ENCODE assay signal across 9 cellular contexts in the genomic region with DNA sequence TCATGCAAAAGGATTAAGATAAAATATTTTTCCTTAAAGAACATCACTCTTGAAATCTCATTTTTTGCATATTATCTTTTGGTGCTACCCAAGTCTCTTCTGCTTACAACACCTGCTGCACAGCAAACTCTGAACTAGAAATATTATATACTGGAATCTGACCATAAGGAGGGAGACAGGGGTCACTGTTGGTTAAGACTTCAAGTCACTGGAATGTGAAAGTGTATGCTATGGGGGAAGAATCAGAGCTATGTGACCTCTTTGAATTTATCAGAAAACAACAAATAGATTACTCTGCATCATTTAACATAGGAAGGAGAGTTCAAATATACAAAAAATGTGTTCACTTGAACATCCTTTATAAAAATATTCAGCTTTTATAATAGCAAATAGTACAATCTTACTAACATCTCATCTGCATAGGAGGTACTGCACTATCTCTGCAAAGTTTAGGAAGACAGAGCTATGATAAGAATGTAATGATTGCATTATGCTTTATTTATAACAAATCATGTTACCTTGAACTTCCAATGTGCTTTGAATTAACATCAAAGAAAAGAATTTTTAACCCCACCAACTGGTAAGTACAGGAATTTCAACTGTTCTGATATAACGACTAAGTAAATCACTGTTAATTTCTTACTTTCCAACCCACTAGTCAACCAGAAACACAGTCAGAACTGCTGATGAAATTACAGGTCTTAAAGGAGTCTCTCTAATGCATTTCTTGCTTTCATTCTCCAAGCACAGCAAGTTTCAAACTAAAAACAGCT.
DNase-seq lines count a peak whose midpoint lies in the region; ATAC-seq, FAIRE-seq and TF ChIP-seq lines count a peak whose summit lies in the region.
"Had no signal": no experiment of that assay in that cellular context is flagged by ENCODE, and none has a peak within 500 bp of the region (broad histone marks: within the 10 kb centered on the region; RNA-seq: fewer than 3 reads in every experiment).

No MANE protein-coding gene starts in this region.

- no peak overlapping the region for H4K8ac ChIP-seq in mesenchymal stem cell (ENCODE audit: low read length)

- H3K18ac ChIP-seq in mesenchymal stem cell (ENCODE audit: low read depth in 1 of 2, low read length in 2 of 2), result no peak overlapping the region

- H3K4me1 ChIP-seq in mesenchymal stem cell (ENCODE audit: control insufficient read depth, insufficient read depth, low read depth, low read length), result peaks cover 4% of the 10 kb centered on the region

- no peak for DNase-seq in GM12892 (ENCODE audit: insufficient read length)
- peak; percentile 37 for DNase-seq in fibroblast of peridontal ligament (ENCODE audit: extremely low read depth)
- no peak for DNase-seq in omental fat pad (ENCODE audit: low spot score)
- no peak for DNase-seq in SKM-1 treated with dmso at 0.1 percent for 144 hours (lab: John Stamatoyannopoulos, UW; ENCODE audit: unreplicated experiment)
- DNase-seq in stimulated activated CD4-positive, alpha-beta T cell treated with anti-CD3 and anti-CD28 coated beads, Interleukin-12 subunit alpha, Interleukin-12 subunit beta, amount 100 ng/mL, for 4 hours, result no peak
- no peak for DNase-seq in mesenchymal stem cell
- DNase-seq: amniotic stem cell had no signal

- peaks cover 0 to 5% of the 10 kb centered on the region in 2 experiments for H3K36me3 ChIP-seq in mesenchymal stem cell (ENCODE audit: control insufficient read depth in 1 of 2, insufficient read depth in 2 of 2, low read depth in 1 of 2, low read length in 2 of 2)

- H3K27ac ChIP-seq in mesenchymal stem cell (ENCODE audit: low read length, poor library complexity, severe bottlenecking), result no peak overlapping the region

- H2BK120ac ChIP-seq in mesenchymal stem cell (ENCODE audit: low read depth, low read length), result no peak overlapping the region

- no peak overlapping the region for H4K91ac ChIP-seq in mesenchymal stem cell (ENCODE audit: low read length)

- peak; percentile 83 for FAIRE-seq in GM12892 (lab: Jason Lieb, UNC)

- H3K27me3 ChIP-seq in mesenchymal stem cell (ENCODE audit: control insufficient read depth in 1 of 2, insufficient read depth in 1 of 2, low read length in 2 of 2), result no peaks in the 10 kb centered on the region

- TF ChIP-seq POLR2A in GM12892 (IDR thresholded peaks at IDR 0.05; ENCODE audit: low read depth, low read length), result no peak

- H2AK5ac ChIP-seq in mesenchymal stem cell (ENCODE audit: low read length, severe bottlenecking), result no peak overlapping the region

- no peak overlapping the region for H2BK15ac ChIP-seq in mesenchymal stem cell (ENCODE audit: low read depth, poor library complexity, severe bottlenecking)

- H2BK12ac ChIP-seq in mesenchymal stem cell (ENCODE audit: low read length in 2 of 2), result no peak overlapping the region

- ATAC-seq in GM21447 (IDR thresholded peaks at IDR 0.05; ENCODE audit: unreplicated experiment) (peak; percentile 52), HG03378 (IDR thresholded peaks at IDR 0.05; ENCODE audit: unreplicated experiment) (peak; percentile 76), omental fat pad (ENCODE audit: low FRiP score) (no peak)

- 78% methylated on average over 1 of the region's 1 CpG for WGBS in mesenchymal stem cell

- peaks cover 23% of the 10 kb centered on the region for H3K79me1 ChIP-seq in mesenchymal stem cell (replicated peaks; ENCODE audit: low read length, poor library complexity, severe bottlenecking)

- no peak for TF ChIP-seq CTCF in omental fat pad (IDR thresholded peaks at IDR 0.05)

- no peaks in the 10 kb centered on the region for H3K9me3 ChIP-seq in mesenchymal stem cell (ENCODE audit: control insufficient read depth, low read length)

- H3K9ac ChIP-seq in mesenchymal stem cell (ENCODE audit: low read length), result no peak overlapping the region

- H3K14ac ChIP-seq in mesenchymal stem cell (ENCODE audit: low read length in 2 of 2), result no peak overlapping the region

- H2AFZ ChIP-seq in mesenchymal stem cell (ENCODE audit: low read depth, low read length), result no peak overlapping the region

- H3K4me3 ChIP-seq in mesenchymal stem cell (ENCODE audit: insufficient read depth in 1 of 2, low read depth in 1 of 2, low read length in 2 of 2), result no peak overlapping the region

- H3K23ac ChIP-seq in mesenchymal stem cell (ENCODE audit: low read length in 2 of 2), result no peak overlapping the region

- no peak overlapping the region for H3K4ac ChIP-seq in mesenchymal stem cell (ENCODE audit: low read depth in 1 of 2, low read length in 2 of 2)

- H2BK5ac ChIP-seq in mesenchymal stem cell (ENCODE audit: low read depth, low read length, poor library complexity, severe bottlenecking), result no peak overlapping the region

- no peak overlapping the region for H3K4me2 ChIP-seq in mesenchymal stem cell (ENCODE audit: low read length, poor library complexity, severe bottlenecking)
